Comparison of ENCODE assay signal across 8 cellular contexts in genomic region chr6:87703039-87703438, GRCh38. TPM values are rescaled to one million over a fixed set of nuclear protein-coding genes. Genes with fewer than 3 reads are reported as not detected.
A peak's percentile ranks its signal among the peaks of the same experiment; 100 is the strongest.
DNase-seq lines count a peak whose midpoint lies in the region; ATAC-seq and TF ChIP-seq lines count a peak whose summit lies in the region.
"Not testable (repeated sequence)": the region's sequence is repeated elsewhere in the genome, so short reads cannot be mapped to it uniquely, and the experiment has no call there.

No MANE protein-coding gene starts in this region.

- CTCF ChIA-PET in HEK293 (lab: Yijun Ruan, JAX): interaction anchor here (0.7 kb wide), 2 partner anchors 12 to 17 kb away, joined by 4 read pairs; no protein-coding TSS in a partner anchor

- H3K27me3 ChIP-seq in duodenal mucosa (ENCODE audit: control insufficient read depth in 1 of 2, insufficient read depth in 2 of 2, low read length in 2 of 2); iPS DF 6.9 (ENCODE audit: control insufficient read depth, insufficient read depth, low read length): not testable (repeated sequence)

- peak overlapping the region; percentile 66 for H3K4me3 ChIP-seq in AG10803 (ENCODE audit: low read length)
- H3K4me3 ChIP-seq in HEK293 (ENCODE audit: low read depth, low read length): peak overlapping the region; percentile 45
- peak overlapping the region; percentile 89 to 93 for H3K4me3 ChIP-seq in duodenal mucosa (ENCODE audit: low read depth in 1 of 2, low read length in 2 of 2)
- H3K4me3 ChIP-seq in iPS DF 6.9 (ENCODE audit: low read length): peak overlapping the region; percentile 35; the same call in 1 of the 2 replicates

- intact Hi-C loops in activated T-helper 2 cell treated with anti-CD3 and anti-CD28 coated beads, Interferon-gamma antibody, Interleukin-2, Interleukin-4, amounts not matched to agents 10 μg/mL and 5 μg/mL and 100 μg/mL, durations not matched to agents 14 hours and 24 hours and 36 hours (cut with micrococcal nuclease): loop anchor here (2.0 to 5.0 kb wide), 5 partner anchors 30 to 230 kb away; partner anchors contain the start of gene SLC35A1

- WGBS in iPS DF 6.9 (ENCODE audit: insufficient coverage, insufficient read length): no CpG with 5 or more reads among the region's 19 CpGs

- H3K9me3 ChIP-seq in HEK293 (ENCODE audit: control insufficient read depth, insufficient read depth, low read depth, low read length); duodenal mucosa (ENCODE audit: control insufficient read depth in 1 of 2, low read length in 2 of 2); iPS DF 6.9 (ENCODE audit: control insufficient read depth, insufficient read depth, low read length): not testable (repeated sequence)

- H3K27ac Mint-ChIP-seq in activated T-helper 2 cell treated with anti-CD3 and anti-CD28 coated beads, Interferon-gamma antibody, Interleukin-2, Interleukin-4, amounts not matched to agents 10 μg/mL and 5 μg/mL and 100 μg/mL, durations not matched to agents 14 hours and 24 hours and 36 hours: peak overlapping the region; percentile 94
- H3K27ac Mint-ChIP-seq in naive thymus-derived CD8-positive, alpha-beta T cell: peak overlapping the region; percentile 72 to 99 (median 96)
- peak overlapping the region; percentile 97 for H3K27ac Mint-ChIP-seq in stimulated activated naive B cell treated with anti-CD40 and anti-IgM and Interleukin-4, amounts not matched to agents 10 μg/mL and 1 μg/mL and 100 μg/mL, for 72 hours

- DNase-seq in AG10803 (ENCODE audit: low read depth) (peak; percentile 21), RKO (ENCODE audit: low spot score) (peak; percentile 61)
- not testable (repeated sequence) for DNase-seq in activated T-helper 2 cell treated with anti-CD3 and anti-CD28 coated beads, Interferon-gamma antibody, Interleukin-2, Interleukin-4, amounts not matched to agents 10 μg/mL and 5 μg/mL and 100 μg/mL, durations not matched to agents 14 hours and 24 hours and 36 hours (ENCODE audit: low spot score); iPS DF 6.9 (ENCODE audit: low read depth, low spot score); naive thymus-derived CD8-positive, alpha-beta T cell; stimulated activated naive B cell treated with anti-CD40 and anti-IgM and Interleukin-4, amounts not matched to agents 10 μg/mL and 1 μg/mL and 100 μg/mL, for 72 hours

- peaks cover 24% of the 10 kb centered on the region for H3K36me3 Mint-ChIP-seq in activated T-helper 2 cell treated with anti-CD3 and anti-CD28 coated beads, Interferon-gamma antibody, Interleukin-2, Interleukin-4, amounts not matched to agents 10 μg/mL and 5 μg/mL and 100 μg/mL, durations not matched to agents 14 hours and 24 hours and 36 hours (ENCODE audit: low read depth)
- not testable (repeated sequence) for H3K36me3 Mint-ChIP-seq in naive thymus-derived CD8-positive, alpha-beta T cell
- peaks cover 15 to 17% of the 10 kb centered on the region in 2 donors for H3K36me3 Mint-ChIP-seq in stimulated activated naive B cell treated with anti-CD40 and anti-IgM and Interleukin-4, amounts not matched to agents 10 μg/mL and 1 μg/mL and 100 μg/mL, for 72 hours

- not testable (repeated sequence) for H3K9me3 Mint-ChIP-seq in activated T-helper 2 cell treated with anti-CD3 and anti-CD28 coated beads, Interferon-gamma antibody, Interleukin-2, Interleukin-4, amounts not matched to agents 10 μg/mL and 5 μg/mL and 100 μg/mL, durations not matched to agents 14 hours and 24 hours and 36 hours; naive thymus-derived CD8-positive, alpha-beta T cell; stimulated activated naive B cell treated with anti-CD40 and anti-IgM and Interleukin-4, amounts not matched to agents 10 μg/mL and 1 μg/mL and 100 μg/mL, for 72 hours

- H3K27ac ChIP-seq in HEK293 (ENCODE audit: extremely low read depth, low read depth, low read length): peak overlapping the region; percentile 97
- H3K27ac ChIP-seq in duodenal mucosa (ENCODE audit: low read depth, low read length); iPS DF 6.9 (ENCODE audit: low read length): not testable (repeated sequence)

- H3K9ac ChIP-seq in duodenal mucosa (ENCODE audit: low read depth in 1 of 2, low read length in 2 of 2): peak overlapping the region; percentile 76 to 83

- TF ChIP-seq CTCF in AG10803 (conservative IDR thresholded peaks at IDR 0.05; ENCODE audit: low read length); HEK293 (tag by site-specific recombination; IDR thresholded peaks at IDR 0.05): not testable (repeated sequence)

- peaks cover 0 to 14% of the 10 kb centered on the region in 2 experiments; a peak in 1 of 3 replicates for H3K36me3 ChIP-seq in HEK293 (ENCODE audit: control insufficient read depth in 2 of 2, insufficient read depth in 1 of 2, low read length in 2 of 2)
- H3K36me3 ChIP-seq in duodenal mucosa (ENCODE audit: control insufficient read depth in 1 of 2, insufficient read depth in 2 of 2, low read length in 2 of 2); iPS DF 6.9 (ENCODE audit: control insufficient read depth, insufficient read depth, low read length): not testable (repeated sequence)

- H3K4me1 ChIP-seq in HEK293 (ENCODE audit: control insufficient read depth, insufficient read depth, low read length); iPS DF 6.9 (ENCODE audit: control insufficient read depth, insufficient read depth, low read length): not testable (repeated sequence)
- H3K4me1 ChIP-seq in duodenal mucosa (ENCODE audit: control insufficient read depth in 1 of 2, insufficient read depth in 2 of 2, low read length in 2 of 2): peaks cover 9 to 10% of the 10 kb centered on the region in 2 donors

- ATAC-seq in naive thymus-derived CD8-positive, alpha-beta T cell; stimulated activated naive B cell treated with anti-CD40 and anti-IgM and Interleukin-4, amounts not matched to agents 10 μg/mL and 1 μg/mL and 100 μg/mL, for 72 hours (replicated peaks): not testable (repeated sequence)

- POLR2A ChIA-PET in HEK293 (lab: Yijun Ruan, JAX): interaction anchor here (0.6 to 2.3 kb wide), 8 partner anchors 11 to 310 kb away, joined by 3 to 13 read pairs (median 4); partner anchors contain the start of genes ORC3 and RARS2
- POLR2A ChIA-PET in naive thymus-derived CD8-positive, alpha-beta T cell (lab: Charles Lee): interaction anchor here (0.6 to 2.1 kb wide), 3 partner anchors 113 to 551 kb away, joined by 5 to 23 read pairs (median 7); partner anchors contain the start of genes ORC3 and RARS2

- H3K4me3 Mint-ChIP-seq in activated T-helper 2 cell treated with anti-CD3 and anti-CD28 coated beads, Interferon-gamma antibody, Interleukin-2, Interleukin-4, amounts not matched to agents 10 μg/mL and 5 μg/mL and 100 μg/mL, durations not matched to agents 14 hours and 24 hours and 36 hours (ENCODE audit: low read depth): peak overlapping the region; percentile 98
- peak overlapping the region; percentile 91 to 99 (median 94) for H3K4me3 Mint-ChIP-seq in naive thymus-derived CD8-positive, alpha-beta T cell
- H3K4me3 Mint-ChIP-seq in stimulated activated naive B cell treated with anti-CD40 and anti-IgM and Interleukin-4, amounts not matched to agents 10 μg/mL and 1 μg/mL and 100 μg/mL, for 72 hours: peak overlapping the region; percentile 96 to 97

- H3K4me1 Mint-ChIP-seq in activated T-helper 2 cell treated with anti-CD3 and anti-CD28 coated beads, Interferon-gamma antibody, Interleukin-2, Interleukin-4, amounts not matched to agents 10 μg/mL and 5 μg/mL and 100 μg/mL, durations not matched to agents 14 hours and 24 hours and 36 hours (ENCODE audit: low read depth): peaks cover 29% of the 10 kb centered on the region
- H3K4me1 Mint-ChIP-seq in naive thymus-derived CD8-positive, alpha-beta T cell: peaks cover 9 to 40% (median 30%) of the 10 kb centered on the region in 4 donors
- H3K4me1 Mint-ChIP-seq in stimulated activated naive B cell treated with anti-CD40 and anti-IgM and Interleukin-4, amounts not matched to agents 10 μg/mL and 1 μg/mL and 100 μg/mL, for 72 hours: peaks cover 11 to 19% of the 10 kb centered on the region in 2 donors

- not testable (repeated sequence) for H3K27me3 Mint-ChIP-seq in activated T-helper 2 cell treated with anti-CD3 and anti-CD28 coated beads, Interferon-gamma antibody, Interleukin-2, Interleukin-4, amounts not matched to agents 10 μg/mL and 5 μg/mL and 100 μg/mL, durations not matched to agents 14 hours and 24 hours and 36 hours (ENCODE audit: low read depth); naive thymus-derived CD8-positive, alpha-beta T cell; stimulated activated naive B cell treated with anti-CD40 and anti-IgM and Interleukin-4, amounts not matched to agents 10 μg/mL and 1 μg/mL and 100 μg/mL, for 72 hours

RNA-seq across cellular contexts. Expression of gene AKIRIN2, which starts 1.0 kb away (rescaled TPM):
- 41.9 and 42.0 TPM in 2 replicates for total RNA-seq in activated T-helper 2 cell treated with anti-CD3 and anti-CD28 coated beads, Interferon-gamma antibody, Interleukin-2, Interleukin-4, amounts not matched to agents 10 μg/mL and 5 μg/mL and 100 μg/mL, durations not matched to agents 14 hours and 24 hours and 36 hours
- total RNA-seq in naive thymus-derived CD8-positive, alpha-beta T cell: 10 to 100 TPM; 57.4 to 58.0 TPM
- polyA plus RNA-seq in naive thymus-derived CD8-positive, alpha-beta T cell: 10 to 100 TPM; 20.2 to 33.4 (median 27.2) TPM

Comparison
In these comparisons a context has a peak if more than half of its experiments do, and no peak if none do; other contexts are left out.
1. H3K4me3 ChIP-seq: peak in every context shown above with its lines; median percentile 91 in duodenal mucosa; 66 in AG10803; 45 in HEK293; 35 in iPS DF 6.9.